ENCODE assay signal across 8 cellular contexts in the genomic region with DNA sequence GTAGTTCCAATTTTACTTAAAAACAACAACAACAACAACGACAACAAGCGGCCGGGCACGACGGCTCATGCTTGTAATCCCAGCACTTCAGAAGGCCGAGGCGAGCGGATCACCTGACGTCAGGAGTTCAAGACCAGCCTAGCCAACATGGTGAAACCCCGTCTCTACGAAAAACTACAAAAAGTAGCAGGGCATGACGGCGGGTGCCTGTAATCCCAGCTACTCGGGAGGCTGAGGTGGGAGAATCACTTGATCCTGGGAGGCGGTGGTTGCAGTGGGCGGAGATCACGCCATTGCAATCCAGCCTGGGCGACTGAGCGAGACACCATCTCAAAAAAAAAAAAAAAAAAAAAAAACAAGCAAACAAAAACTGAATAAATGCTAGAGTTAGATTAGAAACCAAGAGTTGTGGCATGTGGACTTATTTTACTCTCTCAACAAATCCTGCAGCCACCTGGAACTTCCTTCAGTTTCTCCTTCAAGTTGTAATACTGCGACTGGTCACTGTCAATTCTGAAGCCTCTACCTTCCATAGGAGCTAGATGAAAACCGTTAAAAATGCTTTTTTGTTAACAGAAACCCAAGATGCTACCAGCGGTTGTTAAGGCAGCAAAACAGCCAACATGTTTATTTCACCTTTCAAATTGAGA. TPM values are rescaled to one million over a fixed set of nuclear protein-coding genes. Genes with fewer than 3 reads are reported as not detected.
DNase-seq lines count a peak whose midpoint lies in the region; ATAC-seq, FAIRE-seq and TF ChIP-seq lines count a peak whose summit lies in the region.

No MANE protein-coding gene starts in this region.

- peak overlapping the region; percentile 74 for H3K4me3 ChIP-seq in H7 (ENCODE audit: insufficient read depth, low read depth, low read length)
- H3K4me3 ChIP-seq in kidney (ENCODE audit: low read length in 2 of 2), result peak overlapping the region; percentile 91 to 94
- peak overlapping the region; percentile 79 to 100 (median 99) for H3K4me3 ChIP-seq in subcutaneous abdominal adipose tissue (ENCODE audit: low read depth in 1 of 5, low read length in 5 of 5)

- H3K36me3 ChIP-seq in H7 (replicated peaks; ENCODE audit: control insufficient read depth, insufficient read depth, low read length), result peaks cover 10% of the 10 kb centered on the region
- peaks cover 3 to 5% of the 10 kb centered on the region in 2 donors for H3K36me3 ChIP-seq in kidney (ENCODE audit: control insufficient read depth in 1 of 2, insufficient read depth in 2 of 2, low read length in 2 of 2)
- peaks cover 5 to 25% (median 10%) of the 10 kb centered on the region in 5 donors for H3K36me3 ChIP-seq in subcutaneous abdominal adipose tissue (ENCODE audit: control insufficient read depth in 5 of 5, insufficient read depth in 5 of 5, low read length in 5 of 5)

- intact Hi-C loops in kidney (cut with DNase I), result no loop called here

- H3K9me3 ChIP-seq in kidney (ENCODE audit: control insufficient read depth in 1 of 2, low read length in 2 of 2), result no peaks in the 10 kb centered on the region
- H3K9me3 ChIP-seq in subcutaneous abdominal adipose tissue (ENCODE audit: control insufficient read depth in 5 of 5, low read length in 5 of 5), result no peaks in the 10 kb centered on the region

- no peaks in the 10 kb centered on the region for H3K9me3 Mint-ChIP-seq in activated naive CD8-positive, alpha-beta T cell treated with anti-CD3 and anti-CD28 coated beads, Interleukin-2, amount 10 ng/mL, durations not matched to agents 7 days and 5 days

- no peak for ATAC-seq in activated naive CD8-positive, alpha-beta T cell treated with anti-CD3 and anti-CD28 coated beads, Interleukin-2, amount 10 ng/mL, durations not matched to agents 7 days and 5 days (ENCODE audit: low read depth)

- DNase-seq in ACHN (peak; percentile 10), H7 (no peak), kidney (no peak), HCEC 1CT (no peak), GOT3 (lab: John Stamatoyannopoulos, UW) (no peak), islet precursor cell (no peak)
- DNase-seq in activated naive CD8-positive, alpha-beta T cell treated with anti-CD3 and anti-CD28 coated beads, Interleukin-2, amount 10 ng/mL, durations not matched to agents 7 days and 5 days, result no peak

- no peaks in the 10 kb centered on the region for H3K27me3 Mint-ChIP-seq in activated naive CD8-positive, alpha-beta T cell treated with anti-CD3 and anti-CD28 coated beads, Interleukin-2, amount 10 ng/mL, durations not matched to agents 7 days and 5 days

- H3K36me3 Mint-ChIP-seq in activated naive CD8-positive, alpha-beta T cell treated with anti-CD3 and anti-CD28 coated beads, Interleukin-2, amount 10 ng/mL, durations not matched to agents 7 days and 5 days, result peaks cover 13% of the 10 kb centered on the region

- FAIRE-seq in kidney (lab: Jason Lieb, UNC), result no peak

- TF ChIP-seq CTCF in kidney (IDR thresholded peaks at IDR 0.05; ENCODE audit: borderline replicate concordance, extremely low read depth, insufficient read depth), result no peak

- H3K9ac ChIP-seq in kidney (ENCODE audit: low read length in 2 of 2) (peak overlapping the region; percentile 95 to 96), subcutaneous abdominal adipose tissue (ENCODE audit: low read length in 5 of 5) (peak overlapping the region; percentile 82 to 98 (median 93))

- peak overlapping the region; percentile 96 for H3K4me3 Mint-ChIP-seq in activated naive CD8-positive, alpha-beta T cell treated with anti-CD3 and anti-CD28 coated beads, Interleukin-2, amount 10 ng/mL, durations not matched to agents 7 days and 5 days

- H3K4me1 ChIP-seq in kidney (ENCODE audit: control insufficient read depth in 1 of 2, insufficient read depth in 1 of 2, low read depth in 1 of 2, low read length in 2 of 2), result peaks cover 4 to 5% of the 10 kb centered on the region in 2 donors
- peaks cover 0 to 38% (median 26%) of the 10 kb centered on the region in 5 donors for H3K4me1 ChIP-seq in subcutaneous abdominal adipose tissue (ENCODE audit: control insufficient read depth in 5 of 5, insufficient read depth in 5 of 5, low read length in 5 of 5)

- in situ Hi-C loops in ACHN (cut with HindIII; ENCODE audit: low pct_ligation_motif_present, low pct_unique_long_range_greater_than_20kb, low sequenced_read_pairs), result loop anchor here (25.0 kb wide), 1 partner anchor 184 kb away; no protein-coding TSS in a partner anchor

- peak overlapping the region; percentile 97 to 98 for H3K27ac ChIP-seq in kidney (ENCODE audit: low read depth in 2 of 2, low read length in 2 of 2)
- peak overlapping the region; percentile 92 for H3K27ac ChIP-seq in subcutaneous abdominal adipose tissue (ENCODE audit: low read depth, low read length)

- H3K4me1 Mint-ChIP-seq in activated naive CD8-positive, alpha-beta T cell treated with anti-CD3 and anti-CD28 coated beads, Interleukin-2, amount 10 ng/mL, durations not matched to agents 7 days and 5 days, result peaks cover 22% of the 10 kb centered on the region

- POLR2A ChIA-PET in activated naive CD8-positive, alpha-beta T cell treated with anti-CD3 and anti-CD28 coated beads, Interleukin-2, amount 10 ng/mL, durations not matched to agents 7 days and 5 days (lab: Charles Lee), result interaction anchor here (0.8 to 1.3 kb wide), 5 partner anchors 25 to 410 kb away, joined by 4 to 6 read pairs (median 5); a partner anchor contains a TSS

- no peaks in the 10 kb centered on the region for H3K27me3 ChIP-seq in H7 (ENCODE audit: control insufficient read depth, insufficient read depth, low read length)
- H3K27me3 ChIP-seq in subcutaneous abdominal adipose tissue (ENCODE audit: control insufficient read depth in 5 of 5, insufficient read depth in 4 of 5, low read length in 5 of 5), result no peaks in the 10 kb centered on the region

- peak overlapping the region; percentile 98 for H3K27ac Mint-ChIP-seq in activated naive CD8-positive, alpha-beta T cell treated with anti-CD3 and anti-CD28 coated beads, Interleukin-2, amount 10 ng/mL, durations not matched to agents 7 days and 5 days

RNA-seq across cellular contexts. Expression of gene ATP5F1A, which starts 1.3 kb away (rescaled TPM):
- 979 and 1,013 TPM in 2 replicates for total RNA-seq in H7 (2014; rRNA removed; shearing (Covaris generic))
- total RNA-seq in activated naive CD8-positive, alpha-beta T cell treated with anti-CD3 and anti-CD28 coated beads, Interleukin-2, amount 10 ng/mL, durations not matched to agents 7 days and 5 days, result 100 to 1,000 TPM; 284 to 285 TPM
- 417 TPM for total RNA-seq in kidney
- 1,054 TPM for polyA plus RNA-seq in kidney (ENCODE audit: insufficient read depth, low read depth, low replicate concordance)

RNA-seq across cellular contexts. Expression of gene HAUS1, which starts 7.4 kb away (rescaled TPM):
- total RNA-seq in H7 (2014; rRNA removed; shearing (Covaris generic)), result 60.3 and 67.7 TPM in 2 replicates
- total RNA-seq in activated naive CD8-positive, alpha-beta T cell treated with anti-CD3 and anti-CD28 coated beads, Interleukin-2, amount 10 ng/mL, durations not matched to agents 7 days and 5 days, result 10 to 100 TPM; 41.0 to 49.4 TPM
- total RNA-seq in kidney, result 18.6 TPM
- polyA plus RNA-seq in kidney (ENCODE audit: insufficient read depth, low read depth, low replicate concordance), result 22.2 TPM

RNA-seq across cellular contexts. Expression of gene PSTPIP2, which starts 24.7 kb away (rescaled TPM):
- total RNA-seq in H7 (2014; rRNA removed; shearing (Covaris generic)), result 0.42 and 0.74 TPM in 2 replicates
- 10 to 100 TPM; 12.6 to 12.9 TPM for total RNA-seq in activated naive CD8-positive, alpha-beta T cell treated with anti-CD3 and anti-CD28 coated beads, Interleukin-2, amount 10 ng/mL, durations not matched to agents 7 days and 5 days
- 11.1 TPM for total RNA-seq in kidney
- 1.3 TPM for polyA plus RNA-seq in kidney (ENCODE audit: insufficient read depth, low read depth, low replicate concordance)
